11 cellular contexts compared by ENCODE assay signal in genomic region chr16:88771294-88771772, GRCh38. TPM values are rescaled to one million over a fixed set of nuclear protein-coding genes. Genes with fewer than 3 reads are reported as not detected.
A peak's percentile ranks its signal among the peaks of the same experiment; 100 is the strongest.
DNase-seq lines count a peak whose midpoint lies in the region; ATAC-seq and TF ChIP-seq lines count a peak whose summit lies in the region.
"Had no signal": no experiment of that assay in that cellular context is flagged by ENCODE, and none has a peak within 500 bp of the region (broad histone marks: within the 10 kb centered on the region; RNA-seq: fewer than 3 reads in every experiment).

No MANE protein-coding gene starts in this region.

- no peak overlapping the region for H3K23ac ChIP-seq in trophoblast cell (ENCODE audit: low read length)

- peak overlapping the region; percentile 36 for H4K8ac ChIP-seq in trophoblast cell (ENCODE audit: low read depth, low read length)

- DNase-seq in RWPE1 (ENCODE audit: low spot score) (no peak), esophagus muscularis mucosa (ENCODE audit: extremely low spot score) (no peak), trophoblast cell (no peak), NCI-H146 (lab: John Stamatoyannopoulos, UW) (no peak)
- DNase-seq: activated CD4-positive, alpha-beta T cell treated with anti-CD3 and anti-CD28 coated beads for 4 hours; NCI-H1105 had no signal

- CTCF ChIA-PET in RWPE1 (lab: Yijun Ruan, JAX): interaction anchor here (0.6 to 2.1 kb wide), 4 partner anchors 11 to 34 kb away, joined by 3 to 14 read pairs (median 4); no protein-coding TSS in a partner anchor

- H3K4me2 ChIP-seq in trophoblast cell (ENCODE audit: low read length): no peak overlapping the region

- no peak for TF ChIP-seq POLR2A in esophagus muscularis mucosa (IDR thresholded peaks at IDR 0.05; ENCODE audit: low read depth)

- H2BK120ac ChIP-seq in trophoblast cell (ENCODE audit: insufficient read depth, low read length, poor library complexity): peak overlapping the region; percentile 18

- peak overlapping the region; percentile 51 for H3K4ac ChIP-seq in trophoblast cell (ENCODE audit: low read depth, low read length)

- H3K4me3 ChIP-seq in esophagus muscularis mucosa (peak overlapping the region; percentile 35 to 49 (median 39)), trophoblast cell (ENCODE audit: low read depth, low read length) (no peak overlapping the region)
- H3K4me3 ChIP-seq: adrenal gland had no signal

- intact Hi-C loops in esophagus muscularis mucosa (cut with DNase I): no loop called here

- H2BK5ac ChIP-seq in trophoblast cell (ENCODE audit: low read depth, low read length, poor library complexity): peak overlapping the region; percentile 43

- H3K9me3 ChIP-seq in esophagus muscularis mucosa: no peaks in the 10 kb centered on the region
- no peaks in the 10 kb centered on the region for H3K9me3 ChIP-seq in trophoblast cell (ENCODE audit: insufficient read depth, low read depth, low read length)
- H3K9me3 ChIP-seq: adrenal gland had no signal

- no peak for TF ChIP-seq EP300 in esophagus muscularis mucosa (IDR thresholded peaks at IDR 0.05)

- peak overlapping the region; percentile 65 for H4K91ac ChIP-seq in trophoblast cell (ENCODE audit: low read depth, low read length)

- peaks cover 79 to 100% (median 100%) of the 10 kb centered on the region in 4 donors for H3K4me1 ChIP-seq in esophagus muscularis mucosa
- peaks cover 70 to 78% of the 10 kb centered on the region in 2 experiments for H3K4me1 ChIP-seq in trophoblast cell (ENCODE audit: control insufficient read depth in 1 of 2, insufficient read depth in 2 of 2, low read length in 2 of 2)

- H3K27ac ChIP-seq in C4-2B (peak overlapping the region; percentile 98), RWPE1 (peak overlapping the region; percentile 99), esophagus muscularis mucosa (replicated peaks in 1 of 4) (peak overlapping the region; percentile 88 to 92 (median 92)), trophoblast cell (ENCODE audit: low read depth, low read length) (peak overlapping the region; percentile 28)

- peaks cover 12% of the 10 kb centered on the region for H3K79me2 ChIP-seq in trophoblast cell (ENCODE audit: control insufficient read depth, insufficient read depth, low read length, poor library complexity)

- no peak overlapping the region for H2AFZ ChIP-seq in trophoblast cell (ENCODE audit: insufficient read depth, low read length, poor library complexity)

- peak overlapping the region; percentile 55 for H3K18ac ChIP-seq in trophoblast cell (ENCODE audit: low read length)

- peak overlapping the region; percentile 87 for H2BK12ac ChIP-seq in trophoblast cell (ENCODE audit: low read length)

- H3K36me3 ChIP-seq in esophagus muscularis mucosa: no peaks in the 10 kb centered on the region
- H3K36me3 ChIP-seq in trophoblast cell (ENCODE audit: control insufficient read depth in 1 of 2, insufficient read depth in 2 of 2, low read length in 2 of 2): peaks cover 0 to 2% of the 10 kb centered on the region in 2 experiments
- H3K36me3 ChIP-seq: adrenal gland had no signal

- H2AK5ac ChIP-seq in trophoblast cell (ENCODE audit: low read length): peak overlapping the region; percentile 81

- TF ChIP-seq CTCF in C4-2B (conservative IDR thresholded peaks at IDR 0.05) (no peak), RWPE1 (conservative IDR thresholded peaks at IDR 0.05; ENCODE audit: low read depth) (no peak), esophagus muscularis mucosa (IDR thresholded peaks at IDR 0.05) (no peak)

- H3K79me1 ChIP-seq in trophoblast cell (ENCODE audit: low read length): peaks cover 16% of the 10 kb centered on the region

- no peaks in the 10 kb centered on the region for H3K27me3 ChIP-seq in esophagus muscularis mucosa
- H3K27me3 ChIP-seq in trophoblast cell (ENCODE audit: insufficient read depth, low read length): no peaks in the 10 kb centered on the region
- H3K27me3 ChIP-seq: adrenal gland had no signal

- H3K14ac ChIP-seq in trophoblast cell (ENCODE audit: low read length): peak overlapping the region; percentile 70

- ATAC-seq in GM19324 (IDR thresholded peaks at IDR 0.05; ENCODE audit: low FRiP score, unreplicated experiment) (no peak), HG03196 (IDR thresholded peaks at IDR 0.05; ENCODE audit: unreplicated experiment) (no peak), GM18909 (IDR thresholded peaks at IDR 0.05; ENCODE audit: poor library complexity, unreplicated experiment) (no peak)

- POLR2A ChIA-PET in RWPE1 (lab: Yijun Ruan, JAX; ENCODE audit: low non-redundant PET): interaction anchor here (1.6 kb wide), 1 partner anchor 11 kb away, joined by 6 read pairs; no protein-coding TSS in a partner anchor

- no peak overlapping the region for H4K12ac ChIP-seq in trophoblast cell (ENCODE audit: low read depth, low read length)

- WGBS in esophagus muscularis mucosa: 74% methylated on average over 6 of the region's 19 CpGs
- WGBS in trophoblast cell (ENCODE audit: extremely low coverage, insufficient coverage, insufficient read length): no CpG with 5 or more reads among the region's 19 CpGs

- no peak overlapping the region for H3K9ac ChIP-seq in trophoblast cell (ENCODE audit: low read length)

RNA-seq across cellular contexts. Expression of gene PIEZO1, which starts 13.7 kb away (rescaled TPM):
- total RNA-seq in esophagus muscularis mucosa: 100 to 1,000 TPM; 140 to 298 (median 182) TPM
- polyA plus RNA-seq in trophoblast cell (2013): 77.3 and 84.7 TPM in 2 replicates

RNA-seq across cellular contexts. Expression of gene CDT1, which starts 32.3 kb away (rescaled TPM):
- 1 to 10 TPM in 1 of 4 donors, under 1 TPM in 2, not detected in 1; 0.17 to 1.4 (median 0.34) TPM for total RNA-seq in esophagus muscularis mucosa
- 19.4 and 19.8 TPM in 2 replicates for polyA plus RNA-seq in trophoblast cell (2013)

RNA-seq across cellular contexts. Expression of gene APRT, which starts 40.4 kb away (rescaled TPM):
- 100 to 1,000 TPM in 2 of 4 donors, 10 to 100 TPM in 2; 60.6 to 141 (median 98.6) TPM for total RNA-seq in esophagus muscularis mucosa
- polyA plus RNA-seq in trophoblast cell (2013): 95.8 and 96.2 TPM in 2 replicates

Comparison
In these comparisons a context has a peak if more than half of its experiments do, and no peak if none do; other contexts are left out.
1. H3K27ac ChIP-seq: peak in every context shown above with its lines; median percentile 99 in RWPE1; 98 in C4-2B; 92 in esophagus muscularis mucosa; 28 in trophoblast cell.